Comparison of ENCODE assay signal across 1 cellular context in genomic region chr7:2688409-2689342, GRCh38.
TF ChIP-seq lines count a peak whose summit lies in the region.

No MANE protein-coding gene starts in this region.

TF ChIP-seq in H1, 55 proteins besides CTCF, POLR2A, EP300 and RAD21:
- TF ChIP-seq KDM4A (IDR thresholded peaks at IDR 0.05; ENCODE audit: low read depth, low read length, severe bottlenecking): peak; percentile 30
- TF ChIP-seq SUZ12 (IDR thresholded peaks at IDR 0.05; ENCODE audit: low read length): peak; percentile 77
- TF ChIP-seq BRCA1 (IDR thresholded peaks at IDR 0.05; ENCODE audit: low read depth, low read length): no peak
- TF ChIP-seq EZH2 (IDR thresholded peaks at IDR 0.05; ENCODE audit: low read depth, low read length, severe bottlenecking): peak; percentile 82
